20 cellular contexts compared by ENCODE assay signal in the genomic region with DNA sequence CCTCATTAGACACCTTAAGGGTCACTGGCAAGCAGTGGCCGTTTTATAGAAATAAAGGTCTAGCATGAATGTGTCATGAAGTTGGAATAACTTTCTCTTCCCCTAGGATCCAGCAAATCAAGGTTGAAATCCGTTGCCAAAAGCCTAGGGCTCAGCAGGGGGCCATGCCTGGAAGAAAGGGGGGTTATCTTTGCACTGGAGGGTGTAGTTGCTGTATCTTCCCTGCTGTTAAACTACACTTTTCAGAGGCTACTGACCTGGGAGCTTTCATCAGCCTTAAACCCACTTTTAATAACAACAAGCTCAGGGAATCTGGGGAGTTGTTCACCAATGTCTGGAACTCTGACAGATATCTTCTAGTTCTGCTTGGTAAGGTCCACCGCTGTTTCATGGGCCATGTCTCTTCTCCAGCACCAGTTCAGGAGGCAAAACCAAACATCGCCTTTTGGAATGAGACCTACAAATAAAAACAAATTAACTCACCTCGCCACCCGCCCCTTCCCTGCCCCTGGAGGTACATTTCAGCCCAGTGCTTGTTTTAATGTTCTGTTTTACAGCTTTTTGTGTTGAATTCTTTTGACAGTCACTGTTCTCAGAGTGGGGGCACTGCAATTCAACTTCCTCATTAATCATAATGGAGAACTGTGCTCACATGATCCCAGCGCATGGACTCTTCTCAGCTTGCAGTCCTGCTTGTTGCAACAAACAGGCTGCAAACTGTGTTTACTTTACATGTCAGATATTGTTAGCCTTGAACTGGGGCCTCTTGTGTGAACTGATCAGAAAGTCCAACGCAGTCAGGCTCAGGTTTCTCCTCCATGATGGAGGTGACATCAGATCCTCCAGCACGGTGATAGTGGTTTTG.
A peak's percentile ranks its signal among the peaks of the same experiment; 100 is the strongest.
DNase-seq lines count a peak whose midpoint lies in the region; TF ChIP-seq lines count a peak whose summit lies in the region.
"Had no signal": no experiment of that assay in that cellular context is flagged by ENCODE, and none has a peak within 500 bp of the region (broad histone marks: within the 10 kb centered on the region; RNA-seq: fewer than 3 reads in every experiment).

No MANE protein-coding gene starts in this region.

- TF ChIP-seq CTCF in liver (IDR thresholded peaks at IDR 0.05; ENCODE audit: low read depth, low read length, missing input control): no peak

- H3K4me3 ChIP-seq in liver (ENCODE audit: low read depth in 1 of 3, low read length in 3 of 3): no peak overlapping the region
- H3K4me3 ChIP-seq: prostate gland had no signal

- peak; percentile 13 to 30 for TF ChIP-seq RAD21 in liver (IDR thresholded peaks at IDR 0.05)

- POLR2A ChIA-PET in activated CD4-positive, alpha-beta memory T cell treated with anti-CD3 and anti-CD28 coated beads for 36 hours (lab: Charles Lee): no interaction called here

- H3K9ac ChIP-seq in liver (ENCODE audit: low read depth in 1 of 2, low read length in 2 of 2): no peak overlapping the region

- DNase-seq in CD1c-positive myeloid dendritic cell (ENCODE audit: extremely low spot score): peak; percentile 38
- peak; percentile 83 for DNase-seq in NCI-H146 (lab: John Stamatoyannopoulos, UW)
- DNase-seq in cerebellar nuclear complex (lab: John Stamatoyannopoulos, UW): no peak
- no peak for DNase-seq in NCI-H187 treated with DMSO at 0.1 percent for 48 hours (lab: John Stamatoyannopoulos, UW)
- DNase-seq in epidermal melanocyte (ENCODE audit: insufficient read length, low spot score): no peak
- DNase-seq in activated CD4-positive, alpha-beta memory T cell treated with anti-CD3 and anti-CD28 coated beads for 36 hours: no peak
- DNase-seq: activated CD4-positive, alpha-beta T cell treated with anti-CD3 and anti-CD28 coated beads, Interleukin-2, amount 50 U/mL, for 48 hours; activated T-cell treated with anti-CD3 and anti-CD28 coated beads, Interleukin-2, amount 50 U/mL, for 4 hours; CD4-positive, CD25-positive, alpha-beta regulatory T cell; effector CD8-positive, alpha-beta T cell; hippocampal formation; KG1; left cardiac atrium; NCI-H524; stimulated activated naive CD4-positive, alpha-beta T cell treated with Interleukin-2 at 50 U/mL for 16 hours had no signal

- intact Hi-C loops in activated CD4-positive, alpha-beta memory T cell treated with anti-CD3 and anti-CD28 coated beads for 36 hours (cut with micrococcal nuclease): no loop called here

- no peaks in the 10 kb centered on the region for H3K36me3 Mint-ChIP-seq in activated CD4-positive, alpha-beta memory T cell treated with anti-CD3 and anti-CD28 coated beads for 36 hours
- H3K36me3 Mint-ChIP-seq: activated naive CD4-positive, alpha-beta T cell treated with anti-CD3 and anti-CD28 coated beads, Interleukin-2, amount 50 U/mL, for 72 hours; CD4-positive, CD25-positive, alpha-beta regulatory T cell had no signal

- no peaks in the 10 kb centered on the region for H3K9me3 Mint-ChIP-seq in activated CD4-positive, alpha-beta memory T cell treated with anti-CD3 and anti-CD28 coated beads for 36 hours
- H3K9me3 Mint-ChIP-seq: activated T-cell treated with anti-CD3 and anti-CD28 coated beads, Interleukin-2, amount 50 U/mL, for 4 hours had no signal

- H3K9me3 ChIP-seq in liver (ENCODE audit: control insufficient read depth in 4 of 4, low read length in 3 of 4): no peaks in the 10 kb centered on the region
- H3K9me3 ChIP-seq: prostate gland had no signal

- no peaks in the 10 kb centered on the region for H3K4me1 Mint-ChIP-seq in activated CD4-positive, alpha-beta memory T cell treated with anti-CD3 and anti-CD28 coated beads for 36 hours (ENCODE audit: low read depth)
- H3K4me1 Mint-ChIP-seq: CD4-positive, CD25-positive, alpha-beta regulatory T cell had no signal

- no peaks in the 10 kb centered on the region for H3K36me3 ChIP-seq in liver (ENCODE audit: control insufficient read depth in 4 of 4, insufficient read depth in 3 of 4, low read depth in 1 of 4, low read length in 3 of 4)
- H3K36me3 ChIP-seq: prostate gland had no signal

- peak overlapping the region; percentile 23 to 43 for H3K27ac ChIP-seq in liver (ENCODE audit: low read depth in 1 of 2, low read length in 2 of 2)
- H3K27ac ChIP-seq: prostate gland, RWPE1 had no signal

- no peak overlapping the region for H3K4me3 Mint-ChIP-seq in activated CD4-positive, alpha-beta memory T cell treated with anti-CD3 and anti-CD28 coated beads for 36 hours
- H3K4me3 Mint-ChIP-seq: activated T-cell treated with anti-CD3 and anti-CD28 coated beads, Interleukin-2, amount 50 U/mL, for 4 hours; CD4-positive, CD25-positive, alpha-beta regulatory T cell had no signal

- H3K4me1 ChIP-seq in liver (ENCODE audit: control insufficient read depth in 4 of 4, insufficient read depth in 4 of 4, low read length in 3 of 4): peaks cover 8 to 34% (median 11%) of the 10 kb centered on the region in 4 donors
- H3K4me1 ChIP-seq: prostate gland had no signal

- no peaks in the 10 kb centered on the region for H3K27me3 ChIP-seq in liver (ENCODE audit: control insufficient read depth in 4 of 4, insufficient read depth in 4 of 4, low read length in 3 of 4)

- CTCF ChIA-PET in activated CD4-positive, alpha-beta memory T cell treated with anti-CD3 and anti-CD28 coated beads for 36 hours (lab: Charles Lee): no interaction called here

- 54% methylated on average over 9 of the region's 9 CpGs for WGBS in liver

- H3K27me3 Mint-ChIP-seq in activated CD4-positive, alpha-beta memory T cell treated with anti-CD3 and anti-CD28 coated beads for 36 hours: no peaks in the 10 kb centered on the region
- H3K27me3 Mint-ChIP-seq: CD4-positive, CD25-positive, alpha-beta regulatory T cell had no signal

- H3K27ac Mint-ChIP-seq in activated CD4-positive, alpha-beta memory T cell treated with anti-CD3 and anti-CD28 coated beads for 36 hours: no peak overlapping the region
- H3K27ac Mint-ChIP-seq: activated naive CD4-positive, alpha-beta T cell treated with anti-CD3 and anti-CD28 coated beads, Interleukin-2, amount 50 U/mL, for 72 hours; CD4-positive, CD25-positive, alpha-beta regulatory T cell had no signal

TF ChIP-seq in PFSK-1, 5 proteins besides CTCF, POLR2A, EP300 and RAD21:
- TF ChIP-seq POLR2AphosphoS5 (IDR thresholded peaks at IDR 0.05; ENCODE audit: low read depth, low read length): no peak
- TF ChIP-seq FOXP2 (optimal IDR thresholded peaks at IDR 0.05; ENCODE audit: borderline replicate concordance, extremely low read depth, extremely low read length, insufficient read depth): peak; percentile 36

TF ChIP-seq in liver, 16 proteins besides CTCF, POLR2A, EP300 and RAD21 (continues in another document):
- peak; percentile 91 for TF ChIP-seq FOXA1 (IDR thresholded peaks at IDR 0.05)
- peak; percentile 37 to 69 for TF ChIP-seq JUND (IDR thresholded peaks at IDR 0.05)
- TF ChIP-seq ZBTB33 (IDR thresholded peaks at IDR 0.05): peak; percentile 77
- peak; percentile 85 for TF ChIP-seq MAX (IDR thresholded peaks at IDR 0.05)
- TF ChIP-seq YY1 (IDR thresholded peaks at IDR 0.05): peak; percentile 88
- no peak for TF ChIP-seq EGR1 (IDR thresholded peaks at IDR 0.05; ENCODE audit: low read depth in 2 of 2)
- no peak for TF ChIP-seq GABPA (IDR thresholded peaks at IDR 0.05 in 1 of 2, conservative IDR thresholded peaks at IDR 0.05 in 1 of 2)
- no peak for TF ChIP-seq NR2F2 (IDR thresholded peaks at IDR 0.05)
- peak; percentile 93 to 96 for TF ChIP-seq HNF4A (conservative IDR thresholded peaks at IDR 0.05)
- TF ChIP-seq, protein P1, sequence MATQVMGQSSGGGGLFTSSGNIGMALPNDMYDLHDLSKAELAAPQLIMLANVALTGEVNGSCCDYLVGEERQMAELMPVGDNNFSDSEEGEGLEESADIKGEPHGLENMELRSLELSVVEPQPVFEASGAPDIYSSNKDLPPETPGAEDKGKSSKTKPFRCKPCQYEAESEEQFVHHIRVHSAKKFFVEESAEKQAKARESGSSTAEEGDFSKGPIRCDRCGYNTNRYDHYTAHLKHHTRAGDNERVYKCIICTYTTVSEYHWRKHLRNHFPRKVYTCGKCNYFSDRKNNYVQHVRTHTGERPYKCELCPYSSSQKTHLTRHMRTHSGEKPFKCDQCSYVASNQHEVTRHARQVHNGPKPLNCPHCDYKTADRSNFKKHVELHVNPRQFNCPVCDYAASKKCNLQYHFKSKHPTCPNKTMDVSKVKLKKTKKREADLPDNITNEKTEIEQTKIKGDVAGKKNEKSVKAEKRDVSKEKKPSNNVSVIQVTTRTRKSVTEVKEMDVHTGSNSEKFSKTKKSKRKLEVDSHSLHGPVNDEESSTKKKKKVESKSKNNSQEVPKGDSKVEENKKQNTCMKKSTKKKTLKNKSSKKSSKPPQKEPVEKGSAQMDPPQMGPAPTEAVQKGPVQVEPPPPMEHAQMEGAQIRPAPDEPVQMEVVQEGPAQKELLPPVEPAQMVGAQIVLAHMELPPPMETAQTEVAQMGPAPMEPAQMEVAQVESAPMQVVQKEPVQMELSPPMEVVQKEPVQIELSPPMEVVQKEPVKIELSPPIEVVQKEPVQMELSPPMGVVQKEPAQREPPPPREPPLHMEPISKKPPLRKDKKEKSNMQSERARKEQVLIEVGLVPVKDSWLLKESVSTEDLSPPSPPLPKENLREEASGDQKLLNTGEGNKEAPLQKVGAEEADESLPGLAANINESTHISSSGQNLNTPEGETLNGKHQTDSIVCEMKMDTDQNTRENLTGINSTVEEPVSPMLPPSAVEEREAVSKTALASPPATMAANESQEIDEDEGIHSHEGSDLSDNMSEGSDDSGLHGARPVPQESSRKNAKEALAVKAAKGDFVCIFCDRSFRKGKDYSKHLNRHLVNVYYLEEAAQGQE (IDR thresholded peaks at IDR 0.05): peak; percentile 63
- peak; percentile 53 for TF ChIP-seq HNF4G (IDR thresholded peaks at IDR 0.05)

Comparison
In these comparisons a context has a peak if more than half of its experiments do, and no peak if none do; other contexts are left out.
1. DNase-seq: peak in CD1c-positive myeloid dendritic cell (single experiment) and NCI-H146 (single experiment); none in cerebellar nuclear complex (0 of 2), NCI-H187 treated with DMSO at 0.1 percent for 48 hours (single experiment), epidermal melanocyte (single experiment) and activated CD4-positive, alpha-beta memory T cell treated with anti-CD3 and anti-CD28 coated beads for 36 hours (single experiment).